In the genomic region with DNA sequence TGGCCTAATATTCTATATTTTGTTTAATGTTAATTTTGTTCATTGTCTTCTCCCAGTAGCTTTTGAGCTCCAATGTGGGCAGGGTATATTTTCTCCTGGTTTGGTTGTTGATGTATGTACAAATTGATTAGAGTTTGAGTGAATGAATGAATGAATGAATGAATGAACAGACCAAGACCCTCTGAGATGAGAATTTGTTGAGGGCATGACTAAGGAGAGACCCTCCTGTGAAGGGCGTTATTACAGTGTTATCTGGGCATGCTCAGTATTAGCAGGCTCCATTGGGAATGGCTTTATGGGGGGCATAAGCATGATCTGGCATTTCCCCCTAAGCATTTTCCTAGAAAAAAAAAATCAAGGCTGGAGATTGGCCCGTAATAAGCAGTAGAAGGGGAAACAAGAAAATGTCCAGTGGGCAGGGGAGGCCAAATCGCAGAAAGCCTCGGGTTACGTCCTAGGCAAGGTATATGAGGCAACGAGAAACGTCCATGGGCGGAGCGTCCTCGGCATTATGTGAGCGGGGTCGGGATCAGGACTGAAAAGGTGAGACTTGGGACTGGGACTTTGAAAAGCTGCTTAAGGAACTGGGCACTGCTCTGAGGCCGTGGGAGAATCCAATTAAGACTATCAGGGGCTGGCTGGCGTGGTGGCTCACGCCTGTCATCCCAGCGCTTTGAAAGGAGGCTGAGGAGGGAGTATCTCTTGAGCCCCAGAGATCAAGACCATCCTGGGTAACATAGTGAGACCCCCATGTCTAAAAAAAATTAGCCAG, we compare ENCODE assay signal across 8 cellular contexts. TPM values are rescaled to one million over a fixed set of nuclear protein-coding genes. Genes with fewer than 3 reads are reported as not detected.
DNase-seq lines count a peak whose midpoint lies in the region; ATAC-seq and TF ChIP-seq lines count a peak whose summit lies in the region.

No MANE protein-coding gene starts in this region.

- no peak for ATAC-seq in activated naive CD8-positive, alpha-beta T cell treated with anti-CD3 and anti-CD28 coated beads, Interleukin-2, amount 50 U/mL, for 24 hours
- ATAC-seq in sciatic nerve, result no peak

- WGBS in HUES64, result 58% methylated on average over 16 of the region's 16 CpGs

- no peaks in the 10 kb centered on the region for H3K4me1 ChIP-seq in ACC112 (ENCODE audit: control insufficient read depth, insufficient read depth, low read length, unreplicated experiment)
- H3K4me1 ChIP-seq in HUES64 (ENCODE audit: insufficient read depth, low read length), result peaks cover 17% of the 10 kb centered on the region

- H3K27me3 ChIP-seq in ACC112 (ENCODE audit: insufficient read depth, low read length) (no peaks in the 10 kb centered on the region), HUES64 (ENCODE audit: insufficient read depth, low read length) (peaks cover 23% of the 10 kb centered on the region)

- H3K27ac Mint-ChIP-seq in activated naive CD8-positive, alpha-beta T cell treated with anti-CD3 and anti-CD28 coated beads, Interleukin-2, amount 50 U/mL, for 24 hours, result no peak overlapping the region
- no peak overlapping the region for H3K27ac Mint-ChIP-seq in mesothelial cell of epicardium

- no peak overlapping the region for H2AFZ ChIP-seq in ACC112 (ENCODE audit: low read length, unreplicated experiment)

- H3K36me3 ChIP-seq in ACC112 (ENCODE audit: insufficient read depth, low read length) (no peaks in the 10 kb centered on the region), HUES64 (ENCODE audit: insufficient read depth, low read length) (no peaks in the 10 kb centered on the region)

- intact Hi-C loops in sciatic nerve (cut with DNase I), result no loop called here

- H3K9me3 Mint-ChIP-seq in activated naive CD8-positive, alpha-beta T cell treated with anti-CD3 and anti-CD28 coated beads, Interleukin-2, amount 50 U/mL, for 24 hours, result no peaks in the 10 kb centered on the region
- H3K9me3 Mint-ChIP-seq in mesothelial cell of epicardium, result no peaks in the 10 kb centered on the region

- peak overlapping the region; percentile 72 for H3K4me3 Mint-ChIP-seq in activated naive CD8-positive, alpha-beta T cell treated with anti-CD3 and anti-CD28 coated beads, Interleukin-2, amount 50 U/mL, for 24 hours
- H3K4me3 Mint-ChIP-seq in mesothelial cell of epicardium, result peak overlapping the region; percentile 71

- H3K9ac ChIP-seq in HUES64 (ENCODE audit: low read depth, low read length), result no peak overlapping the region

- DNase-seq in activated naive CD8-positive, alpha-beta T cell treated with anti-CD3 and anti-CD28 coated beads, Interleukin-2, amount 50 U/mL, for 24 hours, result no peak
- DNase-seq in mesothelial cell of epicardium (ENCODE audit: low spot score in 2 of 2, unreplicated experiment in 2 of 2) (no peak), foreskin melanocyte (no peak), sciatic nerve (ENCODE audit: low spot score) (no peak), substantia nigra (lab: John Stamatoyannopoulos, UW) (no peak)
- no peak for DNase-seq in effector CD8-positive, alpha-beta T cell (lab: John Stamatoyannopoulos, UW)

- no peaks in the 10 kb centered on the region for H3K36me3 Mint-ChIP-seq in activated naive CD8-positive, alpha-beta T cell treated with anti-CD3 and anti-CD28 coated beads, Interleukin-2, amount 50 U/mL, for 24 hours (ENCODE audit: low read depth)
- H3K36me3 Mint-ChIP-seq in mesothelial cell of epicardium, result peaks cover 2% of the 10 kb centered on the region

- no peaks in the 10 kb centered on the region for H3K27me3 Mint-ChIP-seq in activated naive CD8-positive, alpha-beta T cell treated with anti-CD3 and anti-CD28 coated beads, Interleukin-2, amount 50 U/mL, for 24 hours
- H3K27me3 Mint-ChIP-seq in mesothelial cell of epicardium (ENCODE audit: low read depth), result no peaks in the 10 kb centered on the region

- peaks cover 11% of the 10 kb centered on the region for H3K4me1 Mint-ChIP-seq in activated naive CD8-positive, alpha-beta T cell treated with anti-CD3 and anti-CD28 coated beads, Interleukin-2, amount 50 U/mL, for 24 hours
- peaks cover 19% of the 10 kb centered on the region for H3K4me1 Mint-ChIP-seq in mesothelial cell of epicardium

- H3K4me3 ChIP-seq in ACC112 (ENCODE audit: low read depth, low read length) (peak overlapping the region; percentile 77; the same call in 1 of the 2 replicates), HUES64 (ENCODE audit: low read length) (peak overlapping the region; percentile 71)

- H3K9me3 ChIP-seq in HUES64 (ENCODE audit: insufficient read depth, low read depth, low read length), result no peaks in the 10 kb centered on the region

- TF ChIP-seq CTCF in mesothelial cell of epicardium (IDR thresholded peaks at IDR 0.05; ENCODE audit: unreplicated experiment), result no peak

- H3K79me2 ChIP-seq in ACC112 (ENCODE audit: control insufficient read depth, insufficient read depth, low read length, unreplicated experiment), result no peaks in the 10 kb centered on the region

- H3K27ac ChIP-seq in ACC112 (ENCODE audit: low read depth, low read length) (no peak overlapping the region), HUES64 (ENCODE audit: low read depth, low read length) (no peak overlapping the region), substantia nigra (ENCODE audit: low read depth, low read length, poor library complexity, severe bottlenecking) (no peak overlapping the region)

RNA-seq across cellular contexts. Expression of a gene that starts 0.9 kb away (rescaled TPM):
- 13.8 TPM for polyA plus RNA-seq in HUES64 (2013, experiment 1 of 2)
- polyA plus RNA-seq in HUES64 (2013, experiment 2 of 2), result 21.2 TPM
- total RNA-seq in mesothelial cell of epicardium (74.0 to 79.9 TPM (median 75.4 TPM) in 3 replicates), sciatic nerve (26.8 TPM)

RNA-seq across cellular contexts. Expression of a gene that starts 16.5 kb away (rescaled TPM):
- polyA plus RNA-seq in HUES64 (2013, experiment 1 of 2), result 13.1 TPM
- 21.7 TPM for polyA plus RNA-seq in HUES64 (2013, experiment 2 of 2)
- total RNA-seq in mesothelial cell of epicardium (45.1 to 50.5 TPM (median 46.6 TPM) in 3 replicates), sciatic nerve (29.4 TPM)

RNA-seq across cellular contexts. Expression of a gene that starts 17.6 kb away (rescaled TPM):
- 0.30 TPM for polyA plus RNA-seq in HUES64 (2013, experiment 1 of 2)
- polyA plus RNA-seq in HUES64 (2013, experiment 2 of 2), result 0.63 TPM
- 18.8 to 21.7 TPM (median 20.3 TPM) in 3 replicates for total RNA-seq in mesothelial cell of epicardium
- total RNA-seq in sciatic nerve, result 79.7 TPM

RNA-seq across cellular contexts. Expression of a gene that starts 26.1 kb away (rescaled TPM):
- polyA plus RNA-seq in HUES64 (2013, experiment 1 of 2), result 2.3 TPM
- polyA plus RNA-seq in HUES64 (2013, experiment 2 of 2), result 3.3 TPM
- total RNA-seq in mesothelial cell of epicardium, result 11.8 to 12.9 TPM (median 12.0 TPM) in 3 replicates
- total RNA-seq in sciatic nerve, result 12.3 TPM

RNA-seq across cellular contexts. Expression of a gene that starts 29.0 kb away (rescaled TPM):
- polyA plus RNA-seq in HUES64 (2013, experiment 1 of 2), result 54.2 TPM
- polyA plus RNA-seq in HUES64 (2013, experiment 2 of 2), result 56.0 TPM
- 45.2 to 54.9 TPM (median 45.7 TPM) in 3 replicates for total RNA-seq in mesothelial cell of epicardium
- 45.6 TPM for total RNA-seq in sciatic nerve
